Comparison of ENCODE assay signal across 10 cellular contexts in genomic region chr5:82018462-82018861, GRCh38. TPM values are rescaled to one million over a fixed set of nuclear protein-coding genes. Genes with fewer than 3 reads are reported as not detected.
A peak's percentile ranks its signal among the peaks of the same experiment; 100 is the strongest.
DNase-seq lines count a peak whose midpoint lies in the region; TF ChIP-seq lines count a peak whose summit lies in the region.
"Had no signal": no experiment of that assay in that cellular context is flagged by ENCODE, and none has a peak within 500 bp of the region (broad histone marks: within the 10 kb centered on the region; RNA-seq: fewer than 3 reads in every experiment).

No MANE protein-coding gene starts in this region.

- H3K27ac Mint-ChIP-seq in endodermal cell (no peak overlapping the region), H9 (no peak overlapping the region)

- no peaks in the 10 kb centered on the region for H3K79me1 ChIP-seq in H9 (ENCODE audit: insufficient read depth, low read depth, low read length, poor library complexity, severe bottlenecking)

- peaks cover 12% of the 10 kb centered on the region for H3K79me2 ChIP-seq in parathyroid adenoma
- no peaks in the 10 kb centered on the region for H3K79me2 ChIP-seq in H9 (ENCODE audit: insufficient read depth, low read length)

- H3K4me2 ChIP-seq in parathyroid adenoma (ENCODE audit: low read length) (no peak overlapping the region), H9 (ENCODE audit: insufficient read depth, insufficient read length, low read length) (no peak overlapping the region)

- H3K9ac ChIP-seq in endodermal cell (ENCODE audit: extremely low read depth, low read length, poor library complexity, severe bottlenecking) (no peak overlapping the region), parathyroid adenoma (no peak overlapping the region), H9 (ENCODE audit: extremely low read depth, insufficient read length, low read length) (no peak overlapping the region)

- H3K4me1 ChIP-seq in endodermal cell (ENCODE audit: control insufficient read depth, insufficient read depth, low read length) (no peaks in the 10 kb centered on the region), parathyroid adenoma (peaks cover 32% of the 10 kb centered on the region), H9 (ENCODE audit: insufficient read depth, low read length) (no peaks in the 10 kb centered on the region; the same call in 1 of the 2 replicates)

- H2AFZ ChIP-seq in parathyroid adenoma, result peak overlapping the region; percentile 68
- H2AFZ ChIP-seq in H9 (ENCODE audit: low read length), result no peak overlapping the region

- H3K9me3 Mint-ChIP-seq in endodermal cell (peaks cover 19% of the 10 kb centered on the region), H9 (peaks cover 4 to 15% of the 10 kb centered on the region in 2 experiments; a peak in 4 of 5 replicates)

- H3K36me3 Mint-ChIP-seq in endodermal cell (ENCODE audit: low read depth) (peaks cover 21% of the 10 kb centered on the region), H9 (ENCODE audit: insufficient read depth in 1 of 3, low read depth in 3 of 3) (peaks cover 10 to 18% (median 12%) of the 10 kb centered on the region in 3 experiments)

- peaks cover 9% of the 10 kb centered on the region for H3K9me3 ChIP-seq in endodermal cell (ENCODE audit: control insufficient read depth, low read length)
- H3K9me3 ChIP-seq in parathyroid adenoma (ENCODE audit: control insufficient read depth, low read length), result no peaks in the 10 kb centered on the region
- H3K9me3 ChIP-seq in H9 (ENCODE audit: control insufficient read depth, low read depth, low read length), result no peaks in the 10 kb centered on the region

- no peak overlapping the region for H3T11ph ChIP-seq in H9 (ENCODE audit: low read length)

- peaks cover 20% of the 10 kb centered on the region for H3K4me1 Mint-ChIP-seq in endodermal cell
- H3K4me1 Mint-ChIP-seq in H9, result peaks cover 27% of the 10 kb centered on the region in 2 experiments

- DNase-seq in KBM-7 (peak; percentile 88), NOMO-1 treated with DMSO at 0.1 percent for 48 hours (lab: John Stamatoyannopoulos, UW; ENCODE audit: unreplicated experiment) (peak; percentile 96), endodermal cell (no peak), H9 (no peak), NCI-H345 (lab: John Stamatoyannopoulos, UW) (no peak), activated gamma-delta T cell treated with Interleukin-2 at 50 U/mL for 16 hours (no peak)
- DNase-seq in stimulated activated CD4-positive, alpha-beta T cell treated with anti-CD3 and anti-CD28 coated beads, Interleukin-1b, Interleukin-23, amount 100 ng/mL, for 48 hours, result no peak
- DNase-seq: amniotic stem cell, NCI-H2227 treated with DMSO at 0.1 percent for 48 hours had no signal

- no peak overlapping the region for H2AK5ac ChIP-seq in H9 (ENCODE audit: insufficient read length, low read length)

- no peak overlapping the region for H4K5ac ChIP-seq in H9 (ENCODE audit: insufficient read length, low read depth, low read length)

- H3K4me3 Mint-ChIP-seq in endodermal cell (no peak overlapping the region), H9 (no peak overlapping the region)

- in situ Hi-C loops in KBM-7 (cut with MboI; ENCODE audit: low pct_unique_long_range_greater_than_20kb, low sequenced_read_pairs), result no loop called here

- no peak overlapping the region for H3K23ac ChIP-seq in H9 (ENCODE audit: insufficient read length, low read depth, low read length)

- WGBS in endodermal cell (ENCODE audit: insufficient coverage in 1 of 2, insufficient read length in 1 of 2), 2 experiments, result 90% methylated on average over 1 of the region's 1 CpG; no CpG with 5 or more reads in 1 of the 2 experiments
- whole genome bisulfite sequencing in H9 (ENCODE audit: extremely low coverage, insufficient read length, low lambda C conversion rate), result no CpG with 5 or more reads among the region's 1 CpG

- H3K36me3 ChIP-seq in endodermal cell (ENCODE audit: control insufficient read depth, insufficient read depth, low read length) (no peaks in the 10 kb centered on the region), parathyroid adenoma (ENCODE audit: control insufficient read depth, insufficient read depth, low read length) (no peaks in the 10 kb centered on the region)

- TF ChIP-seq CTCF in endodermal cell (conservative IDR thresholded peaks at IDR 0.05) (no peak), parathyroid adenoma (IDR thresholded peaks at IDR 0.05) (no peak), H9 (conservative IDR thresholded peaks at IDR 0.05) (no peak)

- no peak overlapping the region for H3K14ac ChIP-seq in H9 (ENCODE audit: insufficient read depth, low read length)

- H3K27me3 Mint-ChIP-seq in endodermal cell (ENCODE audit: insufficient read depth), result peaks cover 8% of the 10 kb centered on the region
- H3K27me3 Mint-ChIP-seq in H9 (ENCODE audit: low read depth), result no peaks in the 10 kb centered on the region

- H3K18ac ChIP-seq in H9 (ENCODE audit: insufficient read length, low read depth, low read length), result no peak overlapping the region

- H4K8ac ChIP-seq in H9 (replicated peaks; ENCODE audit: insufficient read length, low read depth, low read length), result no peak overlapping the region

- H3K4ac ChIP-seq in H9 (ENCODE audit: low read depth, low read length), result no peak overlapping the region

- H3K27me3 ChIP-seq in endodermal cell (ENCODE audit: control insufficient read depth, insufficient read depth, low read length, poor library complexity, severe bottlenecking) (no peaks in the 10 kb centered on the region), parathyroid adenoma (ENCODE audit: control insufficient read depth, insufficient read depth, low read length) (no peaks in the 10 kb centered on the region), H9 (ENCODE audit: insufficient read depth, low read length) (no peaks in the 10 kb centered on the region)

- no peak overlapping the region for H2BK5ac ChIP-seq in H9 (ENCODE audit: insufficient read length, low read length)

- no peak overlapping the region for H4K91ac ChIP-seq in H9 (ENCODE audit: insufficient read length, low read depth, low read length)

- no peaks in the 10 kb centered on the region for H4K20me1 ChIP-seq in H9 (ENCODE audit: control insufficient read depth, insufficient read depth, insufficient read length)

- H3K56ac ChIP-seq in H9 (ENCODE audit: insufficient read length, low read depth, low read length), result no peak overlapping the region

- H2BK15ac ChIP-seq in H9 (ENCODE audit: low read depth, low read length), result no peak overlapping the region

- H3K23me2 ChIP-seq in H9 (ENCODE audit: insufficient read length, low read depth, low read length, poor library complexity, severe bottlenecking), result no peaks in the 10 kb centered on the region

- no peak overlapping the region for H2BK12ac ChIP-seq in H9 (ENCODE audit: insufficient read length, low read depth, low read length)

- H3K27ac ChIP-seq in endodermal cell (ENCODE audit: low read depth, low read length) (peak overlapping the region; percentile 88), parathyroid adenoma (peak overlapping the region; percentile 62), H9 (ENCODE audit: insufficient read length, low read depth, low read length) (no peak overlapping the region)

- H2BK20ac ChIP-seq in H9 (ENCODE audit: low read depth, low read length, poor library complexity, severe bottlenecking), result no peak overlapping the region

- no peak overlapping the region for H3K4me3 ChIP-seq in endodermal cell (ENCODE audit: low read length)
- no peak overlapping the region for H3K4me3 ChIP-seq in parathyroid adenoma (ENCODE audit: low read depth, low read length)

- no peak overlapping the region for H2BK120ac ChIP-seq in H9 (ENCODE audit: low read depth, low read length, poor library complexity, severe bottlenecking)

RNA-seq across cellular contexts. Expression of gene ATG10, which starts 46.6 kb away (rescaled TPM):
- total RNA-seq in endodermal cell (10 to 100 TPM; 17.9 to 22.6 TPM), H9 (2021) (7.6 and 8.7 TPM in 2 replicates)
- polyA plus RNA-seq in endodermal cell (2013, experiment 1 of 2), result 13.7 TPM
- 13.1 TPM for polyA plus RNA-seq in endodermal cell (2013, experiment 2 of 2)

Comparison
In these comparisons a context has a peak if more than half of its experiments do, and no peak if none do; other contexts are left out.
1. DNase-seq: peak in KBM-7 (single experiment) and NOMO-1 treated with DMSO at 0.1 percent for 48 hours (single experiment); none in endodermal cell (single experiment), stimulated activated CD4-positive, alpha-beta T cell treated with anti-CD3 and anti-CD28 coated beads, Interleukin-1b, Interleukin-23, amount 100 ng/mL, for 48 hours (single experiment), H9 (single experiment), NCI-H345 (single experiment) and activated gamma-delta T cell treated with Interleukin-2 at 50 U/mL for 16 hours (single experiment).